8 cellular contexts compared by ENCODE assay signal in genomic region chr20:5126512-5127203, GRCh38.
A peak's percentile ranks its signal among the peaks of the same experiment; 100 is the strongest.
DNase-seq lines count a peak whose midpoint lies in the region; ATAC-seq lines count a peak whose summit lies in the region.

Gene CDS2 (plus strand): TSS chr20:5127008. CDS start chr20:5127093, 85 bp downstream.

- peak; percentile 83 for ATAC-seq in HG03460 (IDR thresholded peaks at IDR 0.05; ENCODE audit: unreplicated experiment)

- DNase-seq in GM19240 (ENCODE audit: insufficient read length, low spot score) (peak; percentile 82), NCI-H524 treated with DMSO at 0.1 percent for 48 hours (lab: John Stamatoyannopoulos, UW) (peak; percentile 99), kidney glomerular epithelial cell (lab: John Stamatoyannopoulos, UW) (peak; percentile 99)
- peak; percentile 100 for DNase-seq in activated CD4-positive, alpha-beta T cell treated with anti-CD3 and anti-CD28 coated beads for 4 hours
- DNase-seq in stimulated activated CD4-positive, alpha-beta T cell treated with anti-CD3 and anti-CD28 coated beads, Interleukin-1b, Interleukin-23, amount 100 ng/mL, for 1 hour (ENCODE audit: low read depth in 2 of 2), result peak; percentile 100

- H3K9ac ChIP-seq in BLaER1 treated with 17β-estradiol and CSF1 and Interleukin-3, amounts not matched to agents 10 nM and 100 nM, result peak within 1 kb of the TSS; percentile 81 to 95 (median 89)

- peaks cover 0 to 10% (median 0%) of the 10 kb centered on the region in 11 experiments; a peak in 3 of 22 replicates for H3K36me3 ChIP-seq in BLaER1 treated with 17β-estradiol and CSF1 and Interleukin-3, amounts not matched to agents 10 nM and 100 nM

- H3K9me3 ChIP-seq in BLaER1 treated with 17β-estradiol and CSF1 and Interleukin-3, amounts not matched to agents 10 nM and 100 nM (replicated peaks in 1 of 11), result no peaks in the 10 kb centered on the region

- H3K27me3 ChIP-seq in BLaER1 treated with 17β-estradiol and CSF1 and Interleukin-3, amounts not matched to agents 10 nM and 100 nM, result no peaks in the 10 kb centered on the region

- H3K4me1 ChIP-seq in BLaER1 treated with 17β-estradiol and CSF1 and Interleukin-3, amounts not matched to agents 10 nM and 100 nM, result peaks cover 30 to 40% (median 36%) of the 10 kb centered on the region in 10 experiments

- peak within 1 kb of the TSS; percentile 80 to 98 (median 89) for H3K4me2 ChIP-seq in BLaER1 treated with 17β-estradiol and CSF1 and Interleukin-3, amounts not matched to agents 10 nM and 100 nM

- peak within 1 kb of the TSS; percentile 77 to 98 (median 91) for H3K4me3 ChIP-seq in BLaER1 treated with 17β-estradiol and CSF1 and Interleukin-3, amounts not matched to agents 10 nM and 100 nM

- peak within 1 kb of the TSS; percentile 76 to 93 (median 86) for H3K27ac ChIP-seq in BLaER1 treated with 17β-estradiol and CSF1 and Interleukin-3, amounts not matched to agents 10 nM and 100 nM
- H3K27ac ChIP-seq in cingulate gyrus (ENCODE audit: low read depth, low read length), result peak within 1 kb of the TSS; percentile 90

- H4K20me1 ChIP-seq in BLaER1 treated with 17β-estradiol and CSF1 and Interleukin-3, amounts not matched to agents 10 nM and 100 nM, result peaks cover 3 to 32% (median 23%) of the 10 kb centered on the region in 11 experiments; a peak in 14 of 22 replicates

Comparison
In these comparisons a context has a peak if more than half of its experiments do, and no peak if none do; other contexts are left out.
1. Peak in every context shown above with its lines: DNase-seq, ATAC-seq, H3K4me3 ChIP-seq and H3K27ac ChIP-seq.